8 cellular contexts compared by ENCODE assay signal in the genomic region with DNA sequence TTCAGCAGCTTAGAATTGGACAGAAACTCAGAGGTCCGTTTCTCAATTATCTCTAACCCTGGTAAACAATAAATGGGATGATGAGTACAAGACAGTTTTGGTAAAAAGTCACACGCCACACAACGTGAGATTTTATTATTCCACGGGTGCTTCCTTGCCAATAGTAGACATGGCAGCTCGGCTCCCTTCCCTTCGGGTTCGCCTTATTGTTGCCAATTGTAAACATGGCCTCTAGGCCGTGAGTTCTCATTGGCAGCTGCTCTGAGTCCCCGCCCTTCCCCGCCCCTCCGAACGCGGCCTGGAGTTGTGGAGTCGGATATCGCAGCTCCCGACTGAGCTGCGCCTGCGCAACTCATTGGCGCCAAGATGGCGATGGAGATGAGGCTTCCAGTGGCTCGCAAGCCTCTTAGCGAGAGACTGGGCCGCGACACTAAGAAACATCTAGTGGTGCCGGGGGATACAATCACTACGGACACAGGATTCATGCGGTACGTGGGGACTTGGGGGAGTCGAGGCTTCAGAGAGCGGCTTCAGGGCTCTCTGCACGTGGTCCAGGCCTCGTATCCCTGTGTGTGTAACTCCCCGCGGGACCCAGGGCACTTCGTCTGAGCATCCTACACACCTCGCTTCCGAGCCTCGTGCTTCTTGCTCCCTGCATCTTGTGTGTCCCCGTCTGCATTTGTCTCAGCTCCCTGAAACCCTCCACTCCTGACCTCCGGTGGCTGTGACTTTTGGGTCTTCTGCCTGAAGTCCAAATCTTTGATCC. TPM values are rescaled to one million over a fixed set of nuclear protein-coding genes. Genes with fewer than 3 reads are reported as not detected.
DNase-seq lines count a peak whose midpoint lies in the region; ATAC-seq and TF ChIP-seq lines count a peak whose summit lies in the region.

A gene with protein sequence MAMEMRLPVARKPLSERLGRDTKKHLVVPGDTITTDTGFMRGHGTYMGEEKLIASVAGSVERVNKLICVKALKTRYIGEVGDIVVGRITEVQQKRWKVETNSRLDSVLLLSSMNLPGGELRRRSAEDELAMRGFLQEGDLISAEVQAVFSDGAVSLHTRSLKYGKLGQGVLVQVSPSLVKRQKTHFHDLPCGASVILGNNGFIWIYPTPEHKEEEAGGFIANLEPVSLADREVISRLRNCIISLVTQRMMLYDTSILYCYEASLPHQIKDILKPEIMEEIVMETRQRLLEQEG (plus strand): TSS at position 355 of the 766 bp plus-strand sequence. CDS start 12 bp downstream, at position 367.

- DNase-seq in AG09309 (ENCODE audit: low read depth) (peak; percentile 94), NCI-H345 (lab: John Stamatoyannopoulos, UW) (peak; percentile 99), activated B cell treated with CpG ODN at 0.5 μM for 24 hours (peak; percentile 79), cardiac fibroblast (ENCODE audit: low read depth in 2 of 2) (peak; percentile 99), immature natural killer cell (peak; percentile 85 to 92 (median 89)), smooth muscle cell of the brain vasculature (ENCODE audit: low read depth, low spot score) (peak; percentile 96)

- H3K4me1 Mint-ChIP-seq in activated B cell treated with CpG ODN at 0.5 μM for 24 hours, result peaks cover 30% of the 10 kb centered on the region
- H3K4me1 Mint-ChIP-seq in immature natural killer cell, result peaks cover 30 to 32% of the 10 kb centered on the region in 2 donors

- intact Hi-C loops in activated B cell treated with CpG ODN at 0.5 μM for 24 hours (cut with micrococcal nuclease), result loop anchor here (1.0 to 5.0 kb wide), 2 partner anchors 19 to 434 kb away; a partner anchor contains a TSS

- TF ChIP-seq CTCF in AG09309 (IDR thresholded peaks at IDR 0.05; ENCODE audit: control insufficient read depth, insufficient read depth, low read depth, low read length, missing control alignments) (no peak), activated B cell treated with CpG ODN at 0.5 μM for 24 hours (IDR thresholded peaks at IDR 0.05) (no peak), cardiac fibroblast (IDR thresholded peaks at IDR 0.05; ENCODE audit: low read depth, low read length) (no peak)

- H3K9me3 Mint-ChIP-seq in activated B cell treated with CpG ODN at 0.5 μM for 24 hours, result no peaks in the 10 kb centered on the region
- no peaks in the 10 kb centered on the region for H3K9me3 Mint-ChIP-seq in immature natural killer cell

- peak; percentile 91 for ATAC-seq in GM19023 (IDR thresholded peaks at IDR 0.05; ENCODE audit: unreplicated experiment)
- peak; percentile 86 for ATAC-seq in HG03196 (IDR thresholded peaks at IDR 0.05; ENCODE audit: unreplicated experiment)
- ATAC-seq in activated B cell treated with CpG ODN at 0.5 μM for 24 hours (ENCODE audit: low read depth), result peak; percentile 99

- no peaks in the 10 kb centered on the region for H3K27me3 Mint-ChIP-seq in activated B cell treated with CpG ODN at 0.5 μM for 24 hours
- peaks cover 0 to 8% (median 6%) of the 10 kb centered on the region in 3 donors for H3K27me3 Mint-ChIP-seq in immature natural killer cell (ENCODE audit: low read depth in 3 of 3)

- H3K27ac Mint-ChIP-seq in activated B cell treated with CpG ODN at 0.5 μM for 24 hours, result peak within 1 kb of the TSS; percentile 93
- H3K27ac Mint-ChIP-seq in immature natural killer cell, result peak within 1 kb of the TSS; percentile 80 to 94 (median 92)

- peak within 1 kb of the TSS; percentile 94 for H3K4me3 Mint-ChIP-seq in activated B cell treated with CpG ODN at 0.5 μM for 24 hours
- peak within 1 kb of the TSS; percentile 89 to 99 (median 97) for H3K4me3 Mint-ChIP-seq in immature natural killer cell

- peak within 1 kb of the TSS; percentile 80 for H3K4me3 ChIP-seq in AG09309 (ENCODE audit: control insufficient read depth, low read depth, low read length)
- peak within 1 kb of the TSS; percentile 74 to 86 for H3K4me3 ChIP-seq in cardiac fibroblast (replicated peaks in 1 of 2; ENCODE audit: low read depth in 2 of 2, low read length in 2 of 2)

- H3K36me3 Mint-ChIP-seq in activated B cell treated with CpG ODN at 0.5 μM for 24 hours (ENCODE audit: low read depth) (peaks cover 43% of the 10 kb centered on the region), immature natural killer cell (peaks cover 11 to 19% (median 16%) of the 10 kb centered on the region in 3 donors)

- CTCF ChIA-PET in activated B cell treated with CpG ODN at 0.5 μM for 24 hours (lab: Charles Lee), result interaction anchor here (0.8 to 2.1 kb wide), 10 partner anchors 8 to 233 kb away, joined by 3 to 17 read pairs (median 4); no protein-coding TSS in a partner anchor

- POLR2A ChIA-PET in activated B cell treated with CpG ODN at 0.5 μM for 24 hours (lab: Charles Lee), result interaction anchor here (0.5 to 1.9 kb wide), 13 partner anchors 11 to 1613 kb away, joined by 3 to 9 read pairs (median 4); a partner anchor contains a TSS

RNA-seq across cellular contexts. Expression of the gene that starts here (rescaled TPM):
- total RNA-seq in activated B cell treated with CpG ODN at 0.5 μM for 24 hours, result 49.6 and 54.8 TPM in 2 replicates
- polyA plus RNA-seq in immature natural killer cell, result 10 to 100 TPM; 12.9 to 27.4 (median 20.0) TPM

Comparison
In these comparisons a context has a peak if more than half of its experiments do, and no peak if none do; other contexts are left out.
1. Peak in every context shown above with its lines: DNase-seq, ATAC-seq and H3K4me3 ChIP-seq.